ENCODE assay signal across 8 cellular contexts in the genomic region with DNA sequence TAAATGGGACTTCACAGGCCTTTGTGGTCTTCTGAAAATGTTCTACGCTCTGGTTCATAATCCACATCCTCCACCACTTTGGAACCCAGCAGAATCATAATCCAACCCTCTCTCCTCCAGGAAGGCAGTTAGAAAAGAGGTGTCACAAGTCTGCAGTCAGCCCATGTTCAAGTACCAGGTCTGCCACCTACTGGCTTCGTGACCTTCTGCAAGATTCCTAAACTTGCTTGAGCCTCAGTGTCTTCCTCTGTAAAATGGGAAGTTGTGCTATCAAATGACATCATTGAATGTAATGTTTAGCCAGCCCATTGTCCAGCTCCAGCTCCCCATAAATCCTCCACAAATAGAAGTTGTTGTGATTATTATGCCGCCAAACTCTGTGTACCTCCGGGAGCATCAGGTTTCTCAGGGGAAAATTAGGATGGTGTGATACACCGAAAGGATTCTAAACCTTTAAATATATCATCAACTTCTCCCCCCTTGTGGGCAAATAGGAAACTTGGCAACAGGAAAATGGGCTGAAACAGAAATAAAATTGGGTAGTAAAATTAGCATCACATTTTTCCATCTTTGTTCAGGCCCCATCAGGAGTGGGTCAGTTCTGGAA.
DNase-seq lines count a peak whose midpoint lies in the region; ATAC-seq and TF ChIP-seq lines count a peak whose summit lies in the region.

No MANE protein-coding gene starts in this region.

- H3K9me2 ChIP-seq in GM23248 (ENCODE audit: insufficient read depth): no peaks in the 10 kb centered on the region

- H3F3A ChIP-seq in GM23248 (ENCODE audit: insufficient read depth): peaks cover 16% of the 10 kb centered on the region

- H3K79me2 ChIP-seq in GM23248 (ENCODE audit: insufficient read depth): no peaks in the 10 kb centered on the region

- no peaks in the 10 kb centered on the region for H3K4me1 Mint-ChIP-seq in glutamatergic neuron (ENCODE audit: low read depth, unreplicated experiment)

- TF ChIP-seq CTCF in BE2C (IDR thresholded peaks at IDR 0.05; ENCODE audit: low read depth, low read length) (peak; percentile 43), glutamatergic neuron (IDR thresholded peaks at IDR 0.05; ENCODE audit: partially characterized antibody, unreplicated experiment) (peak; percentile 34)

- DNase-seq in BE2C (no peak), GM23248 (peak; percentile 73), SKM-1 treated with dmso at 0.1 percent for 144 hours (lab: John Stamatoyannopoulos, UW; ENCODE audit: unreplicated experiment) (peak; percentile 39), glutamatergic neuron (no peak), UCSD-AML1 (lab: John Stamatoyannopoulos, UW; ENCODE audit: unreplicated experiment) (no peak), occipital lobe (lab: John Stamatoyannopoulos, UW) (no peak)

- H2AFZ ChIP-seq in GM23248: no peak overlapping the region

- H3K9me3 ChIP-seq in BE2C (no peaks in the 10 kb centered on the region; the same call in 1 of the 2 replicates), GM23248 (ENCODE audit: low read depth) (no peaks in the 10 kb centered on the region)

- H3K27ac ChIP-seq in GM23248: no peak overlapping the region

- in situ Hi-C loops in GM23248 (cut with MboI): no loop called here

- 56 to 59% methylated on average over 5 of the region's 5 CpGs for WGBS in GM23248 (ENCODE audit: low coverage in 1 of 2, low lambda C conversion rate in 2 of 2, missing lambda C conversion rate in 2 of 2), 2 experiments

- H3K9ac ChIP-seq in GM23248: no peak overlapping the region

- ATAC-seq in HG03442 (IDR thresholded peaks at IDR 0.05; ENCODE audit: unreplicated experiment) (no peak), HG03175 (IDR thresholded peaks at IDR 0.05; ENCODE audit: unreplicated experiment) (no peak)

- no peak overlapping the region for H3K27ac Mint-ChIP-seq in glutamatergic neuron (ENCODE audit: unreplicated experiment)

- H3K4me2 ChIP-seq in GM23248 (ENCODE audit: unreplicated experiment): no peak overlapping the region

- H3K27me3 ChIP-seq in BE2C (no peaks in the 10 kb centered on the region; the same call in 1 of the 2 replicates), GM23248 (replicated peaks; ENCODE audit: insufficient read depth) (no peaks in the 10 kb centered on the region)

- H3K4me3 Mint-ChIP-seq in glutamatergic neuron (ENCODE audit: unreplicated experiment): no peak overlapping the region

- H4K20me1 ChIP-seq in GM23248 (ENCODE audit: insufficient read depth): no peaks in the 10 kb centered on the region

- H3K4me1 ChIP-seq in BE2C (no peaks in the 10 kb centered on the region), GM23248 (ENCODE audit: insufficient read depth) (peaks cover 17% of the 10 kb centered on the region)

- no peaks in the 10 kb centered on the region for H3K36me3 ChIP-seq in BE2C
- H3K36me3 ChIP-seq in GM23248 (ENCODE audit: low read depth): no peaks in the 10 kb centered on the region

- no peaks in the 10 kb centered on the region for H3K9me3 Mint-ChIP-seq in glutamatergic neuron (ENCODE audit: unreplicated experiment)

- H3K4me3 ChIP-seq in BE2C (ENCODE audit: low read depth, low read length) (no peak overlapping the region), GM23248 (no peak overlapping the region)

- peaks cover 6% of the 10 kb centered on the region for H3K36me3 Mint-ChIP-seq in glutamatergic neuron (ENCODE audit: unreplicated experiment)

- no peaks in the 10 kb centered on the region for H3K27me3 Mint-ChIP-seq in glutamatergic neuron (ENCODE audit: unreplicated experiment)

Comparison
In these comparisons a context has a peak if more than half of its experiments do, and no peak if none do; other contexts are left out.
1. DNase-seq: peak in GM23248 (single experiment) and SKM-1 treated with dmso at 0.1 percent for 144 hours (single experiment); none in BE2C (single experiment), glutamatergic neuron (single experiment), UCSD-AML1 (single experiment) and occipital lobe (single experiment).